In the genomic region with DNA sequence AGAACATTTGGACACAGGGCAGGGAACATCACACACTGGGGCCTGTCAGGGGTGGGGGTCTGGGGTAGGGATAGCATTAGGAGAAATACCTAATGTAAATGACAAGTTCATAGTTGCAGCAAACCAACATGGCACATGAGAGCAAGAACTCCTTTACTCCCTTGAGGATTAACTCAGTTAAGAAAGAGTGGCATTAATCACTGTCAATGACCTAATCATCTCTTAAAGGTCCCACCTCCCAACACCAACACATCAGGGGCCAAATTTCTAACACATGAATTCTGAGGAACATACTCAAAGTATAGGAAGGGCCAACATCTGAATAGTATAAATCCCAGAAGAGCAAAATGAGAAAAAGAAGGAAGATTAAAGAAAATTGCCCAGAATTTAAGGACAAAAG, we compare ENCODE assay signal across 20 cellular contexts.
"Had no signal": no experiment of that assay in that cellular context is flagged by ENCODE, and none has a peak within 500 bp of the region (broad histone marks: within the 10 kb centered on the region; RNA-seq: fewer than 3 reads in every experiment).

No MANE protein-coding gene starts in this region.

- H3K4me1 ChIP-seq: SJSA1 had no signal

- H3K9me3 ChIP-seq: SJSA1 had no signal

- DNase-seq: IMR-90, Kasumi-1, MM.1S, NCI-H1105, NCI-H1417, NCI-H1436 treated with DMSO at 0.1 percent for 48 hours, NCI-H1694, NCI-H187 treated with DMSO at 0.1 percent for 48 hours, NCI-H2029 treated with DMSO at 0.1 percent for 48 hours, NCI-H2171, NCI-H345, NCI-H446 treated with DMSO at 0.1 percent for 48 hours, NCI-H510A treated with DMSO at 0.1 percent for 48 hours, NCI-H526, Right ventricle myocardium superior, RPMI8226, SIG-M5 had no signal

- H3K4me3 ChIP-seq: SJSA1, SK-N-MC had no signal

- H3K9ac ChIP-seq: KMS-11 had no signal

- H3K27ac ChIP-seq: KMS-11, SJSA1, SK-N-MC had no signal

- H3K4me2 ChIP-seq: KMS-11 had no signal

- H3K27me3 ChIP-seq: SJSA1 had no signal

- H3K36me3 ChIP-seq: SJSA1 had no signal
